Comparison of ENCODE assay signal across 1 cellular context in the genomic region with DNA sequence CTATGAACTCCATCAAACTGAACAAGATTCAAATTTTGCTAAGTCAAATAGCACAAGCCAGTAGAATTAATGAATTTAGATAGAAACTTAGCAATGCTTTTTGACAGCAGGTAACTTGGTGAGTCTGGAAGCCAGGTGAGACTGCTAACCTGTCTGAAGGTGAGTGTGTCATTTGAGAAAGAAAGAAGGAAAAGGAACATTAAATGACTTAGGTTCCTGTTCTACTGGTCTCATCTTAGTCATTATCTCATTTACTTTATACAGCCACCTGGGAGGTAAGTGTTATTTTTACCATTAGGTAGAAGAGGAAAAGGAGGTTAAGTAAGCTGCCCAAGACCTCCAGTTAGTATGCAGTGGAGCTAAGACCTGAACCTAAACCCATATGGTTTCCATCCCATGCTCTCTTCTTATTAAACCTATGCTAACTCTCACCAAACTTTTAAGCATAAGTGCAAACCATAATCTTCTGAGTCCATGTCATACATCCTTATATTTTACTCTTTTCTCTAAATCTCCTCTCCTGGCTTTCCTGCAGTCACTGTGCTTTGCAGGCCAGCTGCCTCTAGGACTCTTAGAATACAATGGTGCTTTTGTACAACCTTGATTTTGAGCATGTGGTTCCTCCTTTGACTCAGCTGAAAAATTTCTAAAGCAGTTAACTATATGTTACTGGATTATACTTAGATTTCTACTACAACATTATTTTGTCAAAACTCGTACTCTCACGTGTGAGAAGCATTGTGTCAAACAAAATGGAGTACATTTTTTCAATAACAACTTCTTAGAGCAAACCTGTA.
TF ChIP-seq lines count a peak whose summit lies in the region.

No MANE protein-coding gene starts in this region.

TF ChIP-seq in endothelial cell of umbilical vein, 7 proteins besides CTCF, POLR2A, EP300 and RAD21:
- TF ChIP-seq GATA2 (IDR thresholded peaks at IDR 0.05; ENCODE audit: insufficient read depth, insufficient read length, low read depth, low read length), result no peak
- no peak for TF ChIP-seq JUN (IDR thresholded peaks at IDR 0.05; ENCODE audit: borderline replicate concordance, insufficient read depth, insufficient read length, low read depth)
- TF ChIP-seq EZH2 (IDR thresholded peaks at IDR 0.05; ENCODE audit: borderline replicate concordance, low read depth, low read length, severe bottlenecking), result no peak
- no peak for TF ChIP-seq MAX (IDR thresholded peaks at IDR 0.05; ENCODE audit: insufficient read depth, insufficient read length)
- TF ChIP-seq FOS (IDR thresholded peaks at IDR 0.05; ENCODE audit: borderline replicate concordance, insufficient read depth, low read length), result no peak
- TF ChIP-seq POLR2AphosphoS5 (IDR thresholded peaks at IDR 0.05; ENCODE audit: insufficient read depth, low read depth, low read length), result no peak
- TF ChIP-seq MYC (IDR thresholded peaks at IDR 0.05; ENCODE audit: low read depth, low read length), result no peak
